In genomic region chr9:123686849-123687233, GRCh38 we compare ENCODE assay signal across 17 cellular contexts.
A peak's percentile ranks its signal among the peaks of the same experiment; 100 is the strongest.
DNase-seq lines count a peak whose midpoint lies in the region; ATAC-seq and TF ChIP-seq lines count a peak whose summit lies in the region.
"Had no signal": no experiment of that assay in that cellular context is flagged by ENCODE, and none has a peak within 500 bp of the region (broad histone marks: within the 10 kb centered on the region; RNA-seq: fewer than 3 reads in every experiment).

No MANE protein-coding gene starts in this region.

- H3K27me3 ChIP-seq in KMS-11 (ENCODE audit: insufficient read depth, low read depth) (no peaks in the 10 kb centered on the region), parathyroid adenoma (ENCODE audit: control insufficient read depth, insufficient read depth, low read length) (no peaks in the 10 kb centered on the region), upper lobe of left lung (no peaks in the 10 kb centered on the region)
- H3K27me3 ChIP-seq: right lobe of liver had no signal

- H3K36me3 Mint-ChIP-seq in Calu3 (ENCODE audit: insufficient read depth, unreplicated experiment), result no peaks in the 10 kb centered on the region
- peaks cover 10% of the 10 kb centered on the region for H3K36me3 Mint-ChIP-seq in brain

- no peak overlapping the region for H2AFZ ChIP-seq in KMS-11 (ENCODE audit: low read depth)
- no peak overlapping the region for H2AFZ ChIP-seq in parathyroid adenoma

- H3K9me3 Mint-ChIP-seq in Calu3 (ENCODE audit: low read depth, unreplicated experiment) (no peaks in the 10 kb centered on the region), brain (peaks cover 5 to 13% (median 8%) of the 10 kb centered on the region in 5 experiments)
- H3K9me3 Mint-ChIP-seq: activated CD8-positive, alpha-beta T cell treated with anti-CD3 and anti-CD28 coated beads for 36 hours; activated T-helper 1 cell treated with anti-CD3 and anti-CD28 coated beads, Interleukin-12 subunit alpha, Interleukin-12 subunit beta, Interleukin-2, Interleukin-4 antibody, amounts not matched to agents 30 ng/mL and 10 ng/mL and 1 ng/mL, durations not matched to agents 14 hours and 24 hours and 36 hours had no signal

- H3K9me3 ChIP-seq in parathyroid adenoma (ENCODE audit: control insufficient read depth, low read length), result no peaks in the 10 kb centered on the region
- no peaks in the 10 kb centered on the region for H3K9me3 ChIP-seq in upper lobe of left lung
- H3K9me3 ChIP-seq: right lobe of liver had no signal

- no peak for TF ChIP-seq POLR2A in upper lobe of left lung (IDR thresholded peaks at IDR 0.05)

- H3K4me1 ChIP-seq in KMS-11 (ENCODE audit: low read depth, poor library complexity, severe bottlenecking) (peaks cover 62% of the 10 kb centered on the region), parathyroid adenoma (peaks cover 3% of the 10 kb centered on the region), upper lobe of left lung (peaks cover 0 to 7% (median 3%) of the 10 kb centered on the region in 4 donors)
- H3K4me1 ChIP-seq: right lobe of liver had no signal

- DNase-seq in Calu3 (no peak), upper lobe of left lung (no peak)
- no peak for DNase-seq in activated CD8-positive, alpha-beta memory T cell treated with anti-CD3 and anti-CD28 coated beads, Interleukin-2, amount 50 U/mL, for 4 hours
- DNase-seq: activated CD8-positive, alpha-beta T cell treated with anti-CD3 and anti-CD28 coated beads for 36 hours; DMS 273 treated with DMSO at 0.1 percent for 48 hours; GF-D8; right lobe of liver; Right ventricle myocardium superior; T-helper 1 cell; WERI-Rb-1 had no signal

- BruUV-seq in Calu3 (replicated peaks; lab: Mats Ljungman, UMichigan), result no TSS peak

- H3K4me2 ChIP-seq in KMS-11, result peak overlapping the region; percentile 77
- H3K4me2 ChIP-seq in parathyroid adenoma (ENCODE audit: low read length), result peak overlapping the region; percentile 9

- TF ChIP-seq CTCF in Calu3 (IDR thresholded peaks at IDR 0.05; ENCODE audit: unreplicated experiment), result no peak
- no peak for TF ChIP-seq CTCF in KMS-11 (conservative IDR thresholded peaks at IDR 0.05; ENCODE audit: low read depth, low read length)
- TF ChIP-seq CTCF in brain (conservative IDR thresholded peaks at IDR 0.05), result no peak
- TF ChIP-seq CTCF in parathyroid adenoma (IDR thresholded peaks at IDR 0.05), result no peak
- no peak for TF ChIP-seq CTCF in upper lobe of left lung (IDR thresholded peaks at IDR 0.05)

- H3K27ac ChIP-seq in KMS-11 (peak overlapping the region; percentile 68), parathyroid adenoma (no peak overlapping the region), upper lobe of left lung (no peak overlapping the region)
- H3K27ac ChIP-seq: epithelial cell of prostate, right lobe of liver, WERI-Rb-1 had no signal

- H3K4me3 Mint-ChIP-seq in Calu3 (ENCODE audit: low read depth, unreplicated experiment) (peak overlapping the region; percentile 13), brain (peak overlapping the region; percentile 5 to 49 (median 32))
- H3K4me3 Mint-ChIP-seq: activated CD8-positive, alpha-beta T cell treated with anti-CD3 and anti-CD28 coated beads for 36 hours; activated T-helper 1 cell treated with anti-CD3 and anti-CD28 coated beads, Interleukin-12 subunit alpha, Interleukin-12 subunit beta, Interleukin-2, Interleukin-4 antibody, amounts not matched to agents 30 ng/mL and 10 ng/mL and 1 ng/mL, durations not matched to agents 14 hours and 24 hours and 36 hours; B cell had no signal

- intact Hi-C loops in Calu3 (cut with micrococcal nuclease; ENCODE audit: unreplicated experiment), result no loop called here

- H3K4me1 Mint-ChIP-seq in Calu3 (ENCODE audit: low read depth, unreplicated experiment) (peaks cover 36% of the 10 kb centered on the region), brain (peaks cover 54% of the 10 kb centered on the region)

- H3K27ac Mint-ChIP-seq in Calu3 (ENCODE audit: unreplicated experiment) (peak overlapping the region; percentile 24), brain (peak overlapping the region; percentile 34 to 83 (median 78))
- H3K27ac Mint-ChIP-seq: activated CD8-positive, alpha-beta T cell treated with anti-CD3 and anti-CD28 coated beads for 36 hours; activated T-helper 1 cell treated with anti-CD3 and anti-CD28 coated beads, Interleukin-12 subunit alpha, Interleukin-12 subunit beta, Interleukin-2, Interleukin-4 antibody, amounts not matched to agents 30 ng/mL and 10 ng/mL and 1 ng/mL, durations not matched to agents 14 hours and 24 hours and 36 hours; B cell had no signal

- ATAC-seq in upper lobe of left lung (ENCODE audit: low FRiP score in 2 of 2) (no peak), GM21367 (IDR thresholded peaks at IDR 0.05; ENCODE audit: unreplicated experiment) (no peak)
- ATAC-seq: activated CD8-positive, alpha-beta T cell treated with anti-CD3 and anti-CD28 coated beads for 36 hours had no signal

- H3K4me3 ChIP-seq in KMS-11 (IDR thresholded peaks at IDR 0.05; ENCODE audit: insufficient read depth, low read depth, low read length) (no peak overlapping the region), parathyroid adenoma (ENCODE audit: low read depth, low read length) (no peak overlapping the region), upper lobe of left lung (no peak overlapping the region)
- H3K4me3 ChIP-seq: right lobe of liver had no signal

- TF ChIP-seq EP300 in upper lobe of left lung (IDR thresholded peaks at IDR 0.05), result no peak

- no peaks in the 10 kb centered on the region for H3K27me3 Mint-ChIP-seq in Calu3 (ENCODE audit: unreplicated experiment)
- H3K27me3 Mint-ChIP-seq in brain, result no peaks in the 10 kb centered on the region
- H3K27me3 Mint-ChIP-seq: activated CD8-positive, alpha-beta T cell treated with anti-CD3 and anti-CD28 coated beads for 36 hours; B cell had no signal

- WGBS in upper lobe of left lung, 2 donors, result 76 to 78% methylated on average over 4 of the region's 4 CpGs

- H3K36me3 ChIP-seq in KMS-11 (ENCODE audit: insufficient read depth) (no peaks in the 10 kb centered on the region), parathyroid adenoma (ENCODE audit: control insufficient read depth, insufficient read depth, low read length) (no peaks in the 10 kb centered on the region), upper lobe of left lung (no peaks in the 10 kb centered on the region)
- H3K36me3 ChIP-seq: right lobe of liver, WERI-Rb-1 had no signal

- H3K79me2 ChIP-seq in KMS-11 (ENCODE audit: insufficient read depth, low read depth) (no peaks in the 10 kb centered on the region), parathyroid adenoma (no peaks in the 10 kb centered on the region)

- CTCF ChIA-PET in Calu3 (lab: Charles Lee), result interaction anchor here (1.3 kb wide), 1 partner anchor 9 kb away, joined by 4 read pairs; no protein-coding TSS in a partner anchor

- H4K20me1 ChIP-seq in KMS-11 (ENCODE audit: insufficient read depth), result no peaks in the 10 kb centered on the region

- H3K9ac ChIP-seq in KMS-11, result peak overlapping the region; percentile 32; the same call in 1 of the 2 replicates
- H3K9ac ChIP-seq in parathyroid adenoma, result no peak overlapping the region
